8 cellular contexts compared by ENCODE assay signal in the genomic region with DNA sequence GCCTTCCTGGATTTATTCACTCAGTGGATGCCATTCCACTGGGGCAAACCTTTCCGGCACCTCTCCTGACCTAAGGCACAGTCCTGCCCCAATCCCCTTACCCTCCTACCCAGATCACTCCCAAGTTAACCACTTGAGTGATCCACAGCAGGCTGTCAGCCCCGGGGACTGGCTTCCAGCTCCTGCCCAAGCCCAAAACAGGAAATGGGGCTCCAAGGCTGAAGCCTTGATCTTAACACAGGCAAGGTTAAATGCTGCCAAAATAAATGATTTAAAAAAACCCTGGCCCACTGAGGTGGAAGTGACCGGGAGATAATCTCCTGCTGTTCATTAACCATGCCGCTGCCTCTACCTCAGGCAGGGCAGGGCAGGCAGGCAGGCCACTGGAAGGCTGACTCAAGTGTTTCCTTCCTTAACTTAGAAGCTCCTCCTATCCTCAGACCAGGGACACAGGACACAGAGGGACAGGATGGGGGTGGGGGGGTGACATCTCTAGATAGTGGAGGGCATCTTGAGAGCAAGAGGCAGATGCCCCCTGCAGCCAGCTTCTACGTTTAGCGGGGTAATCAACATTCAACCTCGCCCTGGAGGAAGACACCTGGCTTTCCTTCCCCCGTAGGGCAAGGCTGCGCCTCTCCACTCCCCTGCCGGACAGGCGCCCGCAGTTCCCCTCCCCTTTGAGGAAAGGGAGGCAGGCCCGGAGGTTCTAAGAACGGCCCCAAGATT. TPM values are rescaled to one million over a fixed set of nuclear protein-coding genes. Genes with fewer than 3 reads are reported as not detected.
A peak's percentile ranks its signal among the peaks of the same experiment; 100 is the strongest.
DNase-seq lines count a peak whose midpoint lies in the region; ATAC-seq and TF ChIP-seq lines count a peak whose summit lies in the region.

No MANE protein-coding gene starts in this region.

- peaks cover 0 to 2% of the 10 kb centered on the region in 2 donors for H3K27me3 Mint-ChIP-seq in CD8-positive, alpha-beta memory T cell
- peaks cover 52% of the 10 kb centered on the region for H3K27me3 Mint-ChIP-seq in activated naive CD4-positive, alpha-beta T cell treated with anti-CD3 and anti-CD28 coated beads, Interleukin-2, amount 10 ng/mL, durations not matched to agents 7 days and 5 days

- WGBS in psoas muscle, 3 donors, result 25 to 33% (median 28%) methylated on average over 12 to 14 of the region's 14 CpGs

- peak overlapping the region; percentile 83 to 88 (median 86) for H3K4me3 Mint-ChIP-seq in CD8-positive, alpha-beta memory T cell
- peak overlapping the region; percentile 78 for H3K4me3 Mint-ChIP-seq in activated naive CD4-positive, alpha-beta T cell treated with anti-CD3 and anti-CD28 coated beads, Interleukin-2, amount 10 ng/mL, durations not matched to agents 7 days and 5 days

- H3K27ac ChIP-seq in CD8-positive, alpha-beta memory T cell (ENCODE audit: low read depth, low read length), result peak overlapping the region; percentile 38
- peak overlapping the region; percentile 74 for H3K27ac ChIP-seq in psoas muscle

- DNase-seq in CD8-positive, alpha-beta memory T cell, result peak in 1 of 5 donors; percentile 12
- DNase-seq in LHCN-M2 (ENCODE audit: low read depth) (peak; percentile 28), left ventricle myocardium superior (peak; percentile 38), psoas muscle (peak in 1 of 2 donors; percentile 34)
- DNase-seq in activated naive CD4-positive, alpha-beta T cell treated with anti-CD3 and anti-CD28 coated beads, Interleukin-2, amount 10 ng/mL, durations not matched to agents 7 days and 5 days, result peak; percentile 24

- H3K27ac Mint-ChIP-seq in CD8-positive, alpha-beta memory T cell, result peak overlapping the region in 7 of 8 donors; percentile 42 to 93 (median 74)
- peak overlapping the region; percentile 62 for H3K27ac Mint-ChIP-seq in activated naive CD4-positive, alpha-beta T cell treated with anti-CD3 and anti-CD28 coated beads, Interleukin-2, amount 10 ng/mL, durations not matched to agents 7 days and 5 days

- ATAC-seq in left ventricle myocardium superior (peak; percentile 22), psoas muscle (peak in 3 of 4 donors; percentile 33 to 38 (median 38)), GM19452 (IDR thresholded peaks at IDR 0.05; ENCODE audit: unreplicated experiment) (no peak), HG03196 (IDR thresholded peaks at IDR 0.05; ENCODE audit: unreplicated experiment) (no peak), GM19467 (IDR thresholded peaks at IDR 0.05; ENCODE audit: unreplicated experiment) (no peak)

- peaks cover 38 to 41% (median 40%) of the 10 kb centered on the region in 3 donors for H3K4me1 Mint-ChIP-seq in CD8-positive, alpha-beta memory T cell
- peaks cover 33% of the 10 kb centered on the region for H3K4me1 Mint-ChIP-seq in activated naive CD4-positive, alpha-beta T cell treated with anti-CD3 and anti-CD28 coated beads, Interleukin-2, amount 10 ng/mL, durations not matched to agents 7 days and 5 days

- no peaks in the 10 kb centered on the region for H3K27me3 ChIP-seq in CD8-positive, alpha-beta memory T cell (ENCODE audit: insufficient read depth, low read length, poor library complexity, severe bottlenecking)
- no peaks in the 10 kb centered on the region for H3K27me3 ChIP-seq in psoas muscle (ENCODE audit: insufficient read depth in 3 of 3, low read length in 2 of 3)

- CTCF ChIA-PET in CD8-positive, alpha-beta memory T cell (lab: Charles Lee), result interaction anchor here (1.0 to 4.0 kb wide), 7 partner anchors 12 to 101 kb away, joined by 3 to 15 read pairs (median 4); no protein-coding TSS in a partner anchor
- CTCF ChIA-PET in activated naive CD4-positive, alpha-beta T cell treated with anti-CD3 and anti-CD28 coated beads, Interleukin-2, amount 10 ng/mL, durations not matched to agents 7 days and 5 days (lab: Charles Lee), result interaction anchor here (2.1 to 2.7 kb wide), 2 partner anchors 25 to 66 kb away, joined by 6 to 10 read pairs; no protein-coding TSS in a partner anchor

- POLR2A ChIA-PET in CD8-positive, alpha-beta memory T cell (lab: Charles Lee), result no interaction called here

- no peaks in the 10 kb centered on the region for H3K36me3 ChIP-seq in CD8-positive, alpha-beta memory T cell (ENCODE audit: insufficient read depth, low read length)
- H3K36me3 ChIP-seq in psoas muscle (ENCODE audit: insufficient read depth in 1 of 2, low read depth in 1 of 2), result no peaks in the 10 kb centered on the region

- no peaks in the 10 kb centered on the region for H3K36me3 Mint-ChIP-seq in CD8-positive, alpha-beta memory T cell
- H3K36me3 Mint-ChIP-seq in activated naive CD4-positive, alpha-beta T cell treated with anti-CD3 and anti-CD28 coated beads, Interleukin-2, amount 10 ng/mL, durations not matched to agents 7 days and 5 days, result no peaks in the 10 kb centered on the region

- peak overlapping the region; percentile 62 for H3K4me3 ChIP-seq in CD8-positive, alpha-beta memory T cell (ENCODE audit: low read length)
- H3K4me3 ChIP-seq in psoas muscle, result peak overlapping the region; percentile 97

- no peaks in the 10 kb centered on the region for H3K9me3 ChIP-seq in CD8-positive, alpha-beta memory T cell (ENCODE audit: low read length)
- no peaks in the 10 kb centered on the region for H3K9me3 ChIP-seq in psoas muscle

- peaks cover 12% of the 10 kb centered on the region for H3K4me1 ChIP-seq in CD8-positive, alpha-beta memory T cell (ENCODE audit: insufficient read depth, low read length)
- H3K4me1 ChIP-seq in psoas muscle, result peaks cover 36% of the 10 kb centered on the region

- intact Hi-C loops in left ventricle myocardium superior (cut with micrococcal nuclease) (no loop called here), psoas muscle (cut with DNase I) (loop anchor here in 1 of 2 donors (5.0 kb wide), 1 partner anchor 34 kb away; no protein-coding TSS in a partner anchor)

- TF ChIP-seq CTCF in psoas muscle (IDR thresholded peaks at IDR 0.05), result no peak

- no peaks in the 10 kb centered on the region for H3K9me3 Mint-ChIP-seq in CD8-positive, alpha-beta memory T cell
- H3K9me3 Mint-ChIP-seq in activated naive CD4-positive, alpha-beta T cell treated with anti-CD3 and anti-CD28 coated beads, Interleukin-2, amount 10 ng/mL, durations not matched to agents 7 days and 5 days, result no peaks in the 10 kb centered on the region

RNA-seq across cellular contexts. Expression of gene RAB11FIP5, which starts 1.3 kb away (rescaled TPM):
- 1 to 10 TPM; 2.7 to 4.3 TPM for total RNA-seq in CD8-positive, alpha-beta memory T cell
- 10.4 TPM for polyA plus RNA-seq in CD8-positive, alpha-beta memory T cell
- 31.0 and 33.7 TPM in 2 replicates for total RNA-seq in LHCN-M2 (2014; rRNA removed)
- polyA plus RNA-seq in LHCN-M2 (2012), result 51.1 TPM
- total RNA-seq in left ventricle myocardium superior, result 19.4 TPM
- 10 to 100 TPM; 20.9 to 24.2 (median 23.1) TPM for total RNA-seq in psoas muscle
- 10 to 100 TPM; 13.0 to 24.0 (median 23.9) TPM for polyA plus RNA-seq in psoas muscle

RNA-seq across cellular contexts. Expression of gene SFXN5, which starts 40.0 kb away (rescaled TPM):
- total RNA-seq in CD8-positive, alpha-beta memory T cell, result 10 to 100 TPM; 16.8 to 19.1 TPM
- 1.8 TPM for polyA plus RNA-seq in CD8-positive, alpha-beta memory T cell
- total RNA-seq in LHCN-M2 (2014; rRNA removed), result 12.9 and 13.0 TPM in 2 replicates
- 5.7 TPM for polyA plus RNA-seq in LHCN-M2 (2012)
- total RNA-seq in left ventricle myocardium superior, result 8.6 TPM
- 10 to 100 TPM in 3 of 4 donors, 1 to 10 TPM in 1; 5.8 to 17.1 (median 12.8) TPM for total RNA-seq in psoas muscle
- 10 to 100 TPM in 1 of 3 donors, 1 to 10 TPM in 2; 5.1 to 12.7 (median 8.7) TPM for polyA plus RNA-seq in psoas muscle

Comparison
In these comparisons a context has a peak if more than half of its experiments do, and no peak if none do; other contexts are left out.
1. ATAC-seq: peak in left ventricle myocardium superior (single experiment) and psoas muscle (3 of 4); none in GM19452 (single experiment), HG03196 (single experiment) and GM19467 (single experiment).